8 cellular contexts compared by ENCODE assay signal in the genomic region with DNA sequence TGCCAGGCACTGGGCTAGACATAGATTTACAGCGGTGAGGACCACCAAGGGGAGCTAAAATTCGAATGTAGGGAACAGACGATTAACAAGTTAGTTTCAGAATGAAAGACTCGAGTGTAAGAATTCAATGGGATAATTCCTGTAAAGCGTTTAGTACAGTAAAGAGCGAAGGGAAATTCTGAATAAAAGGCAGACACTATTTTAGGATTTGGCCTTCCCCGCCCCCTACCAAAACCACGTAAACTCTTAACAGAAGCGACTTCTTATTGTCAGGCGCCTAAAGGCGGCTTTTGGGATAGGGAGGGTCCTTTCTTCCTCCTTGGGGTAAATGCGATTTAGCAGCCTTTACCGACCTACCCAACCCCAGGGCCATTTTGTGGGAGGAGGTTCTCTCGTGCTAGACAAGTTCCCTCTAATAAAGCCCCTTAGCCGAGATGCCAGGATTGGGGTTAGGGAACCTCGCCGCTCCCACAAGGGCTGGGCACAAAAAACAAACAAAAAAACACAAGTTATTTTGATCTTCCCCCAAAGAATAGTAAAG. TPM values are rescaled to one million over a fixed set of nuclear protein-coding genes. Genes with fewer than 3 reads are reported as not detected.
A peak's percentile ranks its signal among the peaks of the same experiment; 100 is the strongest.
DNase-seq lines count a peak whose midpoint lies in the region; ATAC-seq and TF ChIP-seq lines count a peak whose summit lies in the region.

No MANE protein-coding gene starts in this region.

- no peaks in the 10 kb centered on the region for H3K9me3 Mint-ChIP-seq in stimulated activated naive CD8-positive, alpha-beta T cell treated with anti-CD3 and anti-CD28 coated beads, Interleukin-15, Interleukin-2, amounts not matched to agents 100 ng/mL and 50 ng/mL, for 24 hours
- H3K9me3 Mint-ChIP-seq in glutamatergic neuron (ENCODE audit: unreplicated experiment) = peaks cover 7% of the 10 kb centered on the region

- H3K4me3 ChIP-seq in retinal pigment epithelial cell (ENCODE audit: low read length) = peak overlapping the region; percentile 94

- peaks cover 56% of the 10 kb centered on the region for H3K4me1 Mint-ChIP-seq in stimulated activated naive CD8-positive, alpha-beta T cell treated with anti-CD3 and anti-CD28 coated beads, Interleukin-15, Interleukin-2, amounts not matched to agents 100 ng/mL and 50 ng/mL, for 24 hours (ENCODE audit: low read depth)
- H3K4me1 Mint-ChIP-seq in glutamatergic neuron (ENCODE audit: low read depth, unreplicated experiment) = peaks cover 13% of the 10 kb centered on the region

- peak overlapping the region; percentile 97 for H3K27ac ChIP-seq in VCaP

- no peak for ATAC-seq in stimulated activated naive CD8-positive, alpha-beta T cell treated with anti-CD3 and anti-CD28 coated beads, Interleukin-15, Interleukin-2, amounts not matched to agents 100 U/mL and 50 U/mL, for 24 hours
- peak; percentile 14 for ATAC-seq in HG03175 (IDR thresholded peaks at IDR 0.05; ENCODE audit: unreplicated experiment)
- no peak for ATAC-seq in HG03469 (IDR thresholded peaks at IDR 0.05; ENCODE audit: unreplicated experiment)

- DNase-seq in stimulated activated naive CD8-positive, alpha-beta T cell treated with anti-CD3 and anti-CD28 coated beads, Interleukin-15, Interleukin-2, amounts not matched to agents 100 U/mL and 50 U/mL, for 24 hours = no peak
- DNase-seq in glutamatergic neuron (no peak), retinal pigment epithelial cell (ENCODE audit: low read depth) (no peak), amniotic stem cell (lab: John Stamatoyannopoulos, UW) (no peak)

- no peaks in the 10 kb centered on the region for H3K27me3 Mint-ChIP-seq in stimulated activated naive CD8-positive, alpha-beta T cell treated with anti-CD3 and anti-CD28 coated beads, Interleukin-15, Interleukin-2, amounts not matched to agents 100 ng/mL and 50 ng/mL, for 24 hours
- H3K27me3 Mint-ChIP-seq in glutamatergic neuron (ENCODE audit: unreplicated experiment) = peaks cover 4% of the 10 kb centered on the region

- no peak for TF ChIP-seq CTCF in VCaP (conservative IDR thresholded peaks at IDR 0.05)
- TF ChIP-seq CTCF in glutamatergic neuron (IDR thresholded peaks at IDR 0.05; ENCODE audit: partially characterized antibody, unreplicated experiment) = no peak
- TF ChIP-seq CTCF in retinal pigment epithelial cell (conservative IDR thresholded peaks at IDR 0.05; ENCODE audit: low read depth, low read length) = no peak

- H3K27ac Mint-ChIP-seq in stimulated activated naive CD8-positive, alpha-beta T cell treated with anti-CD3 and anti-CD28 coated beads, Interleukin-15, Interleukin-2, amounts not matched to agents 100 ng/mL and 50 ng/mL, for 24 hours = peak overlapping the region; percentile 98
- peak overlapping the region; percentile 93 for H3K27ac Mint-ChIP-seq in glutamatergic neuron (ENCODE audit: unreplicated experiment)

- peaks cover 9% of the 10 kb centered on the region for H3K36me3 Mint-ChIP-seq in stimulated activated naive CD8-positive, alpha-beta T cell treated with anti-CD3 and anti-CD28 coated beads, Interleukin-15, Interleukin-2, amounts not matched to agents 100 ng/mL and 50 ng/mL, for 24 hours (ENCODE audit: low read depth)
- H3K36me3 Mint-ChIP-seq in glutamatergic neuron (ENCODE audit: unreplicated experiment) = no peaks in the 10 kb centered on the region

- peak overlapping the region; percentile 98 for H3K4me3 Mint-ChIP-seq in stimulated activated naive CD8-positive, alpha-beta T cell treated with anti-CD3 and anti-CD28 coated beads, Interleukin-15, Interleukin-2, amounts not matched to agents 100 ng/mL and 50 ng/mL, for 24 hours
- peak overlapping the region; percentile 98 for H3K4me3 Mint-ChIP-seq in glutamatergic neuron (ENCODE audit: unreplicated experiment)

RNA-seq across cellular contexts. Expression of gene RAB5A, which starts 0.5 kb away (rescaled TPM):
- 81.8 TPM for total RNA-seq in glutamatergic neuron (ENCODE audit: unreplicated experiment)

RNA-seq across cellular contexts. Expression of gene EFHB, which starts 12.3 kb away (rescaled TPM):
- 0.76 TPM for total RNA-seq in glutamatergic neuron (ENCODE audit: unreplicated experiment)
